In genomic region chr11:85595285-85595884, GRCh38 we compare ENCODE assay signal across 1 cellular context.
A peak's percentile ranks its signal among the peaks of the same experiment; 100 is the strongest.
TF ChIP-seq lines count a peak whose summit lies in the region.

No MANE protein-coding gene starts in this region.

TF ChIP-seq in GM12878, 131 proteins besides CTCF, POLR2A, EP300 and RAD21 (continued from another document):
- TF ChIP-seq ZNF592 (IDR thresholded peaks at IDR 0.05) = no peak
- TF ChIP-seq RELB (IDR thresholded peaks at IDR 0.05; ENCODE audit: low read depth) = no peak
- TF ChIP-seq ZNF384 (IDR thresholded peaks at IDR 0.05; ENCODE audit: borderline replicate concordance, low read depth, low read length) = peak; percentile 86
